Comparison of ENCODE assay signal across 1 cellular context in the genomic region with DNA sequence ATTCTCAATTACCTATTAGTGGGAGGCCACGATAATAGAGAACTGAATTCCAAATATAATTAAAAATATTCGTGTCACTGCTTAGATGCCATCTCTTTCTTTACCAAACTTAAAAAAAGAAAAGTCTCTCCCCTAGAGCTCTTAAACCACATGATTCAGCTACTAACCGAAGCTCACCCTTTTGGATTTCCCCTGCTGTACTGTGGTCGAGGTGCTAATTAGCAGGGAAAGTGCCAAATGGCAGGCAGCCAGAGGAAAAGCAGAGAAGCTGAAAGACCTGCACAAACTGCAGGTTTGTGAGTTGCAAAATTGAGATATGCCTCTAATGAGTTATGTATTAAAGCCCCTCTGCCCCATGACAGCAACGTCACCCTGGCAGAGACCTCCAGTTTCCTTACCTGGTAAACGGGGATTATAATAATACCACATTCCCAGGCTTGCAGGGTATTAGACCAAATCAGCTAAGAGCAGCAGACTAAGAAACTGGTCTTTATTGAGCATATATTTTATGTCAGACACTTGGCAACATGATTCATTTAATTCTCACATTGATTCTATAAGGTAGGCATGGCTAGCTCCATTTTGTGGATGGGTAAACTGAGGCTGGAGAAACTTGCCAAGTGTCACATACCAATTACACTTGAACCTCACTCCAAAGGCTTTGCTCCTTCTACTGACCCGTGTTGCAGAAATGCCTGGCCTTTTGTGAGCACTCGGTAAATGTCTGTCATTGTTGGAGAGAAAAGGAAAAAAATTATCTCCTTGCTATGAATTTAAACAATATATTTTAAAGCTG.
TF ChIP-seq lines count a peak whose summit lies in the region.

No MANE protein-coding gene starts in this region.

TF ChIP-seq in GM12878, 131 proteins besides CTCF, POLR2A, EP300 and RAD21 (continued from another document and continues in another):
- TF ChIP-seq, protein P1, sequence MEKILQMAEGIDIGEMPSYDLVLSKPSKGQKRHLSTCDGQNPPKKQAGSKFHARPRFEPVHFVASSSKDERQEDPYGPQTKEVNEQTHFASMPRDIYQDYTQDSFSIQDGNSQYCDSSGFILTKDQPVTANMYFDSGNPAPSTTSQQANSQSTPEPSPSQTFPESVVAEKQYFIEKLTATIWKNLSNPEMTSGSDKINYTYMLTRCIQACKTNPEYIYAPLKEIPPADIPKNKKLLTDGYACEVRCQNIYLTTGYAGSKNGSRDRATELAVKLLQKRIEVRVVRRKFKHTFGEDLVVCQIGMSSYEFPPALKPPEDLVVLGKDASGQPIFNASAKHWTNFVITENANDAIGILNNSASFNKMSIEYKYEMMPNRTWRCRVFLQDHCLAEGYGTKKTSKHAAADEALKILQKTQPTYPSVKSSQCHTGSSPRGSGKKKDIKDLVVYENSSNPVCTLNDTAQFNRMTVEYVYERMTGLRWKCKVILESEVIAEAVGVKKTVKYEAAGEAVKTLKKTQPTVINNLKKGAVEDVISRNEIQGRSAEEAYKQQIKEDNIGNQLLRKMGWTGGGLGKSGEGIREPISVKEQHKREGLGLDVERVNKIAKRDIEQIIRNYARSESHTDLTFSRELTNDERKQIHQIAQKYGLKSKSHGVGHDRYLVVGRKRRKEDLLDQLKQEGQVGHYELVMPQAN (conservative IDR thresholded peaks at IDR 0.05): no peak
- peak; percentile 32 for TF ChIP-seq SP1 (IDR thresholded peaks at IDR 0.05; ENCODE audit: low read depth, low read length)
- TF ChIP-seq ZNF217 (IDR thresholded peaks at IDR 0.05): no peak; the same call in 1 of the 2 replicates
- no peak for TF ChIP-seq TCF3 (IDR thresholded peaks at IDR 0.05; ENCODE audit: borderline replicate concordance, insufficient read depth, low read depth, low read length)
- TF ChIP-seq, protein P2, sequence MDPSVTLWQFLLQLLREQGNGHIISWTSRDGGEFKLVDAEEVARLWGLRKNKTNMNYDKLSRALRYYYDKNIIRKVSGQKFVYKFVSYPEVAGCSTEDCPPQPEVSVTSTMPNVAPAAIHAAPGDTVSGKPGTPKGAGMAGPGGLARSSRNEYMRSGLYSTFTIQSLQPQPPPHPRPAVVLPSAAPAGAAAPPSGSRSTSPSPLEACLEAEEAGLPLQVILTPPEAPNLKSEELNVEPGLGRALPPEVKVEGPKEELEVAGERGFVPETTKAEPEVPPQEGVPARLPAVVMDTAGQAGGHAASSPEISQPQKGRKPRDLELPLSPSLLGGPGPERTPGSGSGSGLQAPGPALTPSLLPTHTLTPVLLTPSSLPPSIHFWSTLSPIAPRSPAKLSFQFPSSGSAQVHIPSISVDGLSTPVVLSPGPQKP (IDR thresholded peaks at IDR 0.05; ENCODE audit: low read depth, low read length): no peak
- no peak for TF ChIP-seq SIX5 (IDR thresholded peaks at IDR 0.05; ENCODE audit: low read depth, low read length, severe bottlenecking)
- TF ChIP-seq ESRRA (IDR thresholded peaks at IDR 0.05; ENCODE audit: low read length): no peak
- TF ChIP-seq, protein P3, sequence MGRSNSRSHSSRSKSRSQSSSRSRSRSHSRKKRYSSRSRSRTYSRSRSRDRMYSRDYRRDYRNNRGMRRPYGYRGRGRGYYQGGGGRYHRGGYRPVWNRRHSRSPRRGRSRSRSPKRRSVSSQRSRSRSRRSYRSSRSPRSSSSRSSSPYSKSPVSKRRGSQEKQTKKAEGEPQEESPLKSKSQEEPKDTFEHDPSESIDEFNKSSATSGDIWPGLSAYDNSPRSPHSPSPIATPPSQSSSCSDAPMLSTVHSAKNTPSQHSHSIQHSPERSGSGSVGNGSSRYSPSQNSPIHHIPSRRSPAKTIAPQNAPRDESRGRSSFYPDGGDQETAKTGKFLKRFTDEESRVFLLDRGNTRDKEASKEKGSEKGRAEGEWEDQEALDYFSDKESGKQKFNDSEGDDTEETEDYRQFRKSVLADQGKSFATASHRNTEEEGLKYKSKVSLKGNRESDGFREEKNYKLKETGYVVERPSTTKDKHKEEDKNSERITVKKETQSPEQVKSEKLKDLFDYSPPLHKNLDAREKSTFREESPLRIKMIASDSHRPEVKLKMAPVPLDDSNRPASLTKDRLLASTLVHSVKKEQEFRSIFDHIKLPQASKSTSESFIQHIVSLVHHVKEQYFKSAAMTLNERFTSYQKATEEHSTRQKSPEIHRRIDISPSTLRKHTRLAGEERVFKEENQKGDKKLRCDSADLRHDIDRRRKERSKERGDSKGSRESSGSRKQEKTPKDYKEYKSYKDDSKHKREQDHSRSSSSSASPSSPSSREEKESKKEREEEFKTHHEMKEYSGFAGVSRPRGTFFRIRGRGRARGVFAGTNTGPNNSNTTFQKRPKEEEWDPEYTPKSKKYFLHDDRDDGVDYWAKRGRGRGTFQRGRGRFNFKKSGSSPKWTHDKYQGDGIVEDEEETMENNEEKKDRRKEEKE (IDR thresholded peaks at IDR 0.05): no peak
- peak; percentile 88 to 95 for TF ChIP-seq IKZF2 (IDR thresholded peaks at IDR 0.05)
- peak; percentile 81 for TF ChIP-seq NR2F1 (conservative IDR thresholded peaks at IDR 0.05)
- peak; percentile 88 for TF ChIP-seq RELA (IDR thresholded peaks at IDR 0.05; ENCODE audit: borderline replicate concordance, partially characterized antibody)
- TF ChIP-seq, protein P4, sequence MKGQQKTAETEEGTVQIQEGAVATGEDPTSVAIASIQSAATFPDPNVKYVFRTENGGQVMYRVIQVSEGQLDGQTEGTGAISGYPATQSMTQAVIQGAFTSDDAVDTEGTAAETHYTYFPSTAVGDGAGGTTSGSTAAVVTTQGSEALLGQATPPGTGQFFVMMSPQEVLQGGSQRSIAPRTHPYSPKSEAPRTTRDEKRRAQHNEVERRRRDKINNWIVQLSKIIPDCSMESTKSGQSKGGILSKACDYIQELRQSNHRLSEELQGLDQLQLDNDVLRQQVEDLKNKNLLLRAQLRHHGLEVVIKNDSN (IDR thresholded peaks at IDR 0.05; ENCODE audit: borderline replicate concordance, extremely low read length, insufficient read depth, low read depth, low read length): no peak
- TF ChIP-seq ZNF384 (IDR thresholded peaks at IDR 0.05; ENCODE audit: borderline replicate concordance, low read depth, low read length): peak; percentile 74; the same call in 1 of the 2 replicates
- no peak for TF ChIP-seq TCF7 (IDR thresholded peaks at IDR 0.05; ENCODE audit: borderline replicate concordance)
- no peak for TF ChIP-seq KAT2A (conservative IDR thresholded peaks at IDR 0.05; ENCODE audit: control insufficient read depth, low read depth, low read length)
- TF ChIP-seq, protein P5, sequence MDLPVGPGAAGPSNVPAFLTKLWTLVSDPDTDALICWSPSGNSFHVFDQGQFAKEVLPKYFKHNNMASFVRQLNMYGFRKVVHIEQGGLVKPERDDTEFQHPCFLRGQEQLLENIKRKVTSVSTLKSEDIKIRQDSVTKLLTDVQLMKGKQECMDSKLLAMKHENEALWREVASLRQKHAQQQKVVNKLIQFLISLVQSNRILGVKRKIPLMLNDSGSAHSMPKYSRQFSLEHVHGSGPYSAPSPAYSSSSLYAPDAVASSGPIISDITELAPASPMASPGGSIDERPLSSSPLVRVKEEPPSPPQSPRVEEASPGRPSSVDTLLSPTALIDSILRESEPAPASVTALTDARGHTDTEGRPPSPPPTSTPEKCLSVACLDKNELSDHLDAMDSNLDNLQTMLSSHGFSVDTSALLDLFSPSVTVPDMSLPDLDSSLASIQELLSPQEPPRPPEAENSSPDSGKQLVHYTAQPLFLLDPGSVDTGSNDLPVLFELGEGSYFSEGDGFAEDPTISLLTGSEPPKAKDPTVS (IDR thresholded peaks at IDR 0.05; ENCODE audit: low read depth, low read length): no peak
- TF ChIP-seq SREBF2 (IDR thresholded peaks at IDR 0.05; ENCODE audit: low read length): no peak
- TF ChIP-seq CHD1 (IDR thresholded peaks at IDR 0.05; ENCODE audit: low read depth, low read length): no peak
- peak; percentile 96 for TF ChIP-seq POU2F2 (IDR thresholded peaks at IDR 0.05; ENCODE audit: borderline replicate concordance, low read depth, low read length)
- TF ChIP-seq NBN (IDR thresholded peaks at IDR 0.05): peak; percentile 92
- TF ChIP-seq SREBF1 (IDR thresholded peaks at IDR 0.05; ENCODE audit: low read length): no peak
- TF ChIP-seq MYB (IDR thresholded peaks at IDR 0.05; ENCODE audit: borderline replicate concordance, low read depth, low read length): peak; percentile 90
- TF ChIP-seq HDAC2 (IDR thresholded peaks at IDR 0.05): no peak
- TF ChIP-seq NFYA (IDR thresholded peaks at IDR 0.05; ENCODE audit: borderline replicate concordance, low read depth, low read length): no peak
- TF ChIP-seq ZBED1 (IDR thresholded peaks at IDR 0.05; ENCODE audit: borderline replicate concordance): no peak; the same call in 1 of the 2 replicates
- peak; percentile 99 for TF ChIP-seq SMAD1 (IDR thresholded peaks at IDR 0.05; ENCODE audit: low read depth, partially characterized antibody)
- TF ChIP-seq, protein P6, sequence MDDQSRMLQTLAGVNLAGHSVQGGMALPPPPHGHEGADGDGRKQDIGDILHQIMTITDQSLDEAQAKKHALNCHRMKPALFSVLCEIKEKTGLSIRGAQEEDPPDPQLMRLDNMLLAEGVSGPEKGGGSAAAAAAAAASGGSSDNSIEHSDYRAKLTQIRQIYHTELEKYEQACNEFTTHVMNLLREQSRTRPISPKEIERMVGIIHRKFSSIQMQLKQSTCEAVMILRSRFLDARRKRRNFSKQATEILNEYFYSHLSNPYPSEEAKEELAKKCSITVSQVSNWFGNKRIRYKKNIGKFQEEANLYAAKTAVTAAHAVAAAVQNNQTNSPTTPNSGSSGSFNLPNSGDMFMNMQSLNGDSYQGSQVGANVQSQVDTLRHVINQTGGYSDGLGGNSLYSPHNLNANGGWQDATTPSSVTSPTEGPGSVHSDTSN (IDR thresholded peaks at IDR 0.05; ENCODE audit: insufficient replicate concordance, low read depth, low read length): no peak
- no peak for TF ChIP-seq STAT1 (conservative IDR thresholded peaks at IDR 0.05)
- TF ChIP-seq BACH1 (IDR thresholded peaks at IDR 0.05; ENCODE audit: borderline replicate concordance): peak; percentile 96
- TF ChIP-seq, protein P7, sequence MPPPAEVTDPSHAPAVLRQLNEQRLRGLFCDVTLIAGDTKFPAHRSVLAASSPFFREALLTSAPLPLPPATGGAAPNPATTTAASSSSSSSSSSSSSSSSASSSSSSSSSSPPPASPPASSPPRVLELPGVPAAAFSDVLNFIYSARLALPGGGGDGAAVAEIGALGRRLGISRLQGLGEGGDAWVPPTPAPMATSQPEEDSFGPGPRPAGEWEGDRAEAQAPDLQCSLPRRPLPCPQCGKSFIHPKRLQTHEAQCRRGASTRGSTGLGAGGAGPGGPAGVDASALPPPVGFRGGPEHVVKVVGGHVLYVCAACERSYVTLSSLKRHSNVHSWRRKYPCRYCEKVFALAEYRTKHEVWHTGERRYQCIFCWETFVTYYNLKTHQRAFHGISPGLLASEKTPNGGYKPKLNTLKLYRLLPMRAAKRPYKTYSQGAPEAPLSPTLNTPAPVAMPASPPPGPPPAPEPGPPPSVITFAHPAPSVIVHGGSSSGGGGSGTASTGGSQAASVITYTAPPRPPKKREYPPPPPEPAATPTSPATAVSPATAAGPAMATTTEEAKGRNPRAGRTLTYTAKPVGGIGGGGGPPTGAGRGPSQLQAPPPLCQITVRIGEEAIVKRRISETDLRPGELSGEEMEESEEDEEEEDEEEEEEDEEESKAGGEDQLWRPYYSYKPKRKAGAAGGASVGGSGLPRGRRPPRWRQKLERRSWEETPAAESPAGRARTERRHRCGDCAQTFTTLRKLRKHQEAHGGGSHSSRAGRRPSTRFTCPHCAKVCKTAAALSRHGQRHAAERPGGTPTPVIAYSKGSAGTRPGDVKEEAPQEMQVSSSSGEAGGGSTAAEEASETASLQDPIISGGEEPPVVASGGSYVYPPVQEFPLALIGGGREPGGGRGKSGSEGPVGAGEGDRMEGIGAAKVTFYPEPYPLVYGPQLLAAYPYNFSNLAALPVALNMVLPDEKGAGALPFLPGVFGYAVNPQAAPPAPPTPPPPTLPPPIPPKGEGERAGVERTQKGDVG (CRISPR knock-in tag; IDR thresholded peaks at IDR 0.05): no peak
- TF ChIP-seq, protein P8, sequence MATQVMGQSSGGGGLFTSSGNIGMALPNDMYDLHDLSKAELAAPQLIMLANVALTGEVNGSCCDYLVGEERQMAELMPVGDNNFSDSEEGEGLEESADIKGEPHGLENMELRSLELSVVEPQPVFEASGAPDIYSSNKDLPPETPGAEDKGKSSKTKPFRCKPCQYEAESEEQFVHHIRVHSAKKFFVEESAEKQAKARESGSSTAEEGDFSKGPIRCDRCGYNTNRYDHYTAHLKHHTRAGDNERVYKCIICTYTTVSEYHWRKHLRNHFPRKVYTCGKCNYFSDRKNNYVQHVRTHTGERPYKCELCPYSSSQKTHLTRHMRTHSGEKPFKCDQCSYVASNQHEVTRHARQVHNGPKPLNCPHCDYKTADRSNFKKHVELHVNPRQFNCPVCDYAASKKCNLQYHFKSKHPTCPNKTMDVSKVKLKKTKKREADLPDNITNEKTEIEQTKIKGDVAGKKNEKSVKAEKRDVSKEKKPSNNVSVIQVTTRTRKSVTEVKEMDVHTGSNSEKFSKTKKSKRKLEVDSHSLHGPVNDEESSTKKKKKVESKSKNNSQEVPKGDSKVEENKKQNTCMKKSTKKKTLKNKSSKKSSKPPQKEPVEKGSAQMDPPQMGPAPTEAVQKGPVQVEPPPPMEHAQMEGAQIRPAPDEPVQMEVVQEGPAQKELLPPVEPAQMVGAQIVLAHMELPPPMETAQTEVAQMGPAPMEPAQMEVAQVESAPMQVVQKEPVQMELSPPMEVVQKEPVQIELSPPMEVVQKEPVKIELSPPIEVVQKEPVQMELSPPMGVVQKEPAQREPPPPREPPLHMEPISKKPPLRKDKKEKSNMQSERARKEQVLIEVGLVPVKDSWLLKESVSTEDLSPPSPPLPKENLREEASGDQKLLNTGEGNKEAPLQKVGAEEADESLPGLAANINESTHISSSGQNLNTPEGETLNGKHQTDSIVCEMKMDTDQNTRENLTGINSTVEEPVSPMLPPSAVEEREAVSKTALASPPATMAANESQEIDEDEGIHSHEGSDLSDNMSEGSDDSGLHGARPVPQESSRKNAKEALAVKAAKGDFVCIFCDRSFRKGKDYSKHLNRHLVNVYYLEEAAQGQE (IDR thresholded peaks at IDR 0.05; ENCODE audit: low read depth, low read length): no peak
- TF ChIP-seq BRCA1 (IDR thresholded peaks at IDR 0.05; ENCODE audit: low read depth, low read length): no peak
- peak; percentile 67 for TF ChIP-seq YY1 (IDR thresholded peaks at IDR 0.05; ENCODE audit: low read depth, low read length)
- TF ChIP-seq, protein P9, sequence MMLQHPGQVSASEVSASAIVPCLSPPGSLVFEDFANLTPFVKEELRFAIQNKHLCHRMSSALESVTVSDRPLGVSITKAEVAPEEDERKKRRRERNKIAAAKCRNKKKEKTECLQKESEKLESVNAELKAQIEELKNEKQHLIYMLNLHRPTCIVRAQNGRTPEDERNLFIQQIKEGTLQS (IDR thresholded peaks at IDR 0.05; ENCODE audit: borderline replicate concordance, extremely low read depth, low read depth, low read length): no peak
- peak; percentile 99 for TF ChIP-seq RUNX3 (IDR thresholded peaks at IDR 0.05; ENCODE audit: low read length)
- TF ChIP-seq EGR1 (IDR thresholded peaks at IDR 0.05; ENCODE audit: borderline replicate concordance in 1 of 2, low read depth in 2 of 2, low read length in 2 of 2): no peak
- peak; percentile 89; the same call in 1 of the 2 replicates for TF ChIP-seq MTA3 (IDR thresholded peaks at IDR 0.05; ENCODE audit: borderline replicate concordance, low read length)
